ENCODE assay signal across 8 cellular contexts in the genomic region with DNA sequence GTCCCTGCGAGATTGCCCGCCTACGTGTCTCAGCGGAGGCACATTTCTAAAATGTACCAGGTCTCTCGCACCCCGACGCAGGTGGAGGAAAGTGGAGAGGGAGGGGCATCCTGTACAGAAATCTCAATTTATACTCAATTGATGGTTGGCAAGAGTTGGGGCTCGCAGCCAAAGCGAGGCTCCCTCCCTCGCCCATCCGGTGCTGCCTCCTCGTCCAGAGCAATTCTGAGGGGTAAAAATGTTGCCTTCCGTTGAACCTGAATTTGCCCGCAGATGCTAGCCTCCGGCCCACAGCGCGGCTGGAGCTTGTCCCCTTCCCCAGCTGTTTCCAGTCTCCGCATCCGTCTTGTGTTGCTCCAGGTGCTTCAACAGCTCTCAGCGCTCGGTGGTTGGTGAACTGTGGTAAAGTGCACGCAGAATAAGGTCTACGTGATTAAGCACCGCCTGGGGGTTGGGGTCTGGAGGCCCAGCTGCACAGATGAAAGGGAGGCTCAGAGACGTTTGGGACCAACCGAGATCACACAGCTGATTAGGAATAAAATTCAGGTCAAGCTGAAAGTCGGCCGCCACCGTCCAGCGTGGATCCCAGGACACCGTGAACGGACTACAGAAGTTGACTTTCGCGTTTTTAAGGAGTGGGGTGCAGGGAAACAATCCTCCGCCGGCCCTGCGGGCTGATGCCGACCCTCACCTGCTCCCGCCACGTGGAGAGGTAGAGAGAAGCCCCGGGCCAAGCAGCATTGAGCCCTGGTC. TPM values are rescaled to one million over a fixed set of nuclear protein-coding genes. Genes with fewer than 3 reads are reported as not detected.
DNase-seq lines count a peak whose midpoint lies in the region; ATAC-seq and TF ChIP-seq lines count a peak whose summit lies in the region.

No MANE protein-coding gene starts in this region.

- peaks cover 46% of the 10 kb centered on the region for H3K4me1 ChIP-seq in DOHH2 (ENCODE audit: control insufficient read depth, low read length)
- H3K4me1 ChIP-seq in HCT116 (ENCODE audit: control insufficient read depth in 1 of 2, insufficient read depth in 2 of 2, low read length in 2 of 2): peaks cover 9 to 25% of the 10 kb centered on the region in 2 experiments
- peaks cover 39% of the 10 kb centered on the region for H3K4me1 ChIP-seq in OCI-LY7 (ENCODE audit: insufficient read depth, low read length, poor library complexity, severe bottlenecking)

- H3K9me3 ChIP-seq in DOHH2 (ENCODE audit: control insufficient read depth, insufficient read depth, low read length) (no peaks in the 10 kb centered on the region), HCT116 (ENCODE audit: control insufficient read depth in 1 of 2, insufficient read depth in 1 of 2, low read depth in 1 of 2, low read length in 2 of 2) (no peaks in the 10 kb centered on the region), OCI-LY7 (ENCODE audit: low read length) (no peaks in the 10 kb centered on the region)

- no peak for DNase-seq in HCT116 (ENCODE audit: low read depth, low spot score)
- peak; percentile 86 for DNase-seq in OCI-LY7 (ENCODE audit: low spot score)
- DNase-seq in effector memory CD8-positive, alpha-beta T cell: peak in 2 of 3 experiments; percentile 16 to 43
- peak in 7 of 10 donors; percentile 18 to 73 (median 40) for DNase-seq in naive thymus-derived CD8-positive, alpha-beta T cell
- no peak for DNase-seq in GM13977 (ENCODE audit: low spot score)

- H3K27me3 ChIP-seq in DOHH2 (ENCODE audit: control insufficient read depth, low read length) (no peaks in the 10 kb centered on the region), HCT116 (ENCODE audit: insufficient read depth, low read length) (no peaks in the 10 kb centered on the region)

- H2AFZ ChIP-seq in HCT116 (ENCODE audit: low read depth, low read length, poor library complexity, severe bottlenecking) (no peak overlapping the region), OCI-LY7 (ENCODE audit: low read length) (peak overlapping the region; percentile 91)

- H3K79me2 ChIP-seq in DOHH2 (ENCODE audit: control insufficient read depth, low read length): peaks cover 42% of the 10 kb centered on the region
- H3K79me2 ChIP-seq in HCT116 (ENCODE audit: insufficient read depth, low read length): peaks cover 38% of the 10 kb centered on the region
- peaks cover 36% of the 10 kb centered on the region for H3K79me2 ChIP-seq in OCI-LY7 (ENCODE audit: insufficient read depth, low read depth, low read length)

- H3K4me1 Mint-ChIP-seq in effector memory CD8-positive, alpha-beta T cell (ENCODE audit: low read depth in 2 of 2): peaks cover 32 to 38% of the 10 kb centered on the region in 2 donors
- H3K4me1 Mint-ChIP-seq in naive thymus-derived CD8-positive, alpha-beta T cell: peaks cover 19 to 43% (median 39%) of the 10 kb centered on the region in 4 donors

- no peak for TF ChIP-seq RAD21 in HCT116 (IDR thresholded peaks at IDR 0.05; ENCODE audit: low read depth)

- POLR2A ChIA-PET in HCT116 (lab: Charles Lee) (interaction anchor here (0.7 to 0.8 kb wide), 2 partner anchors 28 to 128 kb away, joined by 3 to 5 read pairs; no protein-coding TSS in a partner anchor), OCI-LY7 (lab: Charles Lee) (interaction anchor here (0.6 to 1.3 kb wide), 6 partner anchors 48 to 592 kb away, joined by 3 to 4 read pairs (median 3); no protein-coding TSS in a partner anchor)
- POLR2A ChIA-PET in naive thymus-derived CD8-positive, alpha-beta T cell (lab: Charles Lee): interaction anchor here (1.0 to 1.6 kb wide), 8 partner anchors 8 to 868 kb away, joined by 3 to 8 read pairs (median 6); partner anchors contain the start of genes FANCI, MRPL46 and MRPS11

- H4K20me1 ChIP-seq in DOHH2 (ENCODE audit: control insufficient read depth, insufficient read depth, low read depth, low read length): peaks cover 24% of the 10 kb centered on the region
- peaks cover 8% of the 10 kb centered on the region; the same call in 1 of the 2 replicates for H4K20me1 ChIP-seq in HCT116 (ENCODE audit: insufficient read depth)
- H4K20me1 ChIP-seq in OCI-LY7 (ENCODE audit: insufficient read depth, low read length): peaks cover 13% of the 10 kb centered on the region; the same call in 1 of the 2 replicates

- TF ChIP-seq CTCF in DOHH2 (IDR thresholded peaks at IDR 0.05; ENCODE audit: low read depth, low read length, poor library complexity, severe bottlenecking) (no peak), HCT116 (IDR thresholded peaks at IDR 0.05 in 2 of 3, conservative IDR thresholded peaks at IDR 0.05 in 1 of 3; ENCODE audit: borderline replicate concordance in 1 of 3, insufficient read depth in 1 of 3, low read depth in 2 of 3, low read length in 2 of 3) (no peak), OCI-LY7 (conservative IDR thresholded peaks at IDR 0.05; ENCODE audit: low read length) (no peak), GM13977 (IDR thresholded peaks at IDR 0.05; ENCODE audit: extremely low read depth, insufficient read depth, missing control alignments) (no peak)

- intact Hi-C loops in HCT116 (cut with micrococcal nuclease) (loop anchor here (1.0 to 2.0 kb wide), 2 partner anchors 57 to 92 kb away; partner anchors contain the start of gene FANCI), OCI-LY7 (cut with micrococcal nuclease; ENCODE audit: unreplicated experiment) (loop anchor here (2.0 kb wide), 1 partner anchor 241 kb away; no protein-coding TSS in a partner anchor)

- peaks cover 0 to 2% of the 10 kb centered on the region in 2 donors for H3K9me3 Mint-ChIP-seq in effector memory CD8-positive, alpha-beta T cell
- peaks cover 0 to 5% (median 0%) of the 10 kb centered on the region in 9 donors for H3K9me3 Mint-ChIP-seq in naive thymus-derived CD8-positive, alpha-beta T cell

- no peak for TF ChIP-seq POLR2A in HCT116 (IDR thresholded peaks at IDR 0.05; ENCODE audit: borderline replicate concordance, extremely low read depth, insufficient read depth, insufficient read length)

- H3K27ac Mint-ChIP-seq in effector memory CD8-positive, alpha-beta T cell: peak overlapping the region; percentile 100
- peak overlapping the region; percentile 87 to 100 (median 94) for H3K27ac Mint-ChIP-seq in naive thymus-derived CD8-positive, alpha-beta T cell

- H3K4me3 ChIP-seq in DOHH2 (ENCODE audit: low read length) (peak overlapping the region; percentile 75), HCT116 (replicated peaks in 1 of 2; ENCODE audit: low read depth in 1 of 2, low read length in 2 of 2) (peak overlapping the region; percentile 52 to 59), OCI-LY7 (ENCODE audit: low read depth, low read length, poor library complexity, severe bottlenecking) (peak overlapping the region; percentile 94)

- H3K36me3 Mint-ChIP-seq in effector memory CD8-positive, alpha-beta T cell (ENCODE audit: insufficient read depth): peaks cover 49% of the 10 kb centered on the region
- H3K36me3 Mint-ChIP-seq in naive thymus-derived CD8-positive, alpha-beta T cell: peaks cover 0 to 29% (median 11%) of the 10 kb centered on the region in 3 donors

- H3K36me3 ChIP-seq in DOHH2 (ENCODE audit: control insufficient read depth, low read length) (peaks cover 38% of the 10 kb centered on the region), HCT116 (ENCODE audit: control insufficient read depth in 1 of 2, insufficient read depth in 2 of 2, low read length in 2 of 2) (peaks cover 17 to 29% of the 10 kb centered on the region in 2 experiments; a peak in 3 of 4 replicates), OCI-LY7 (ENCODE audit: insufficient read depth, low read length) (peaks cover 30% of the 10 kb centered on the region)

- H3K27me3 Mint-ChIP-seq in effector memory CD8-positive, alpha-beta T cell: peaks cover 6 to 10% of the 10 kb centered on the region in 2 donors
- H3K27me3 Mint-ChIP-seq in naive thymus-derived CD8-positive, alpha-beta T cell: peaks cover 0 to 7% (median 1%) of the 10 kb centered on the region in 5 donors

- H3K27ac ChIP-seq in DOHH2 (ENCODE audit: low read depth, low read length) (peak overlapping the region; percentile 71), HCT116 (ENCODE audit: low read depth, low read length) (peak overlapping the region; percentile 52), OCI-LY7 (ENCODE audit: low read depth, low read length, poor library complexity, severe bottlenecking) (peak overlapping the region; percentile 72)

- in situ Hi-C loops in GM13977 (cut with MboI; ENCODE audit: low pct_unique_long_range_greater_than_20kb, low sequenced_read_pairs, unreplicated experiment): no loop called here

- RAD21 ChIA-PET in HCT116 (lab: Charles Lee; ENCODE audit: low non-redundant PET in 1 of 2, low total read pairs in 2 of 2, uncharacterized antibody in 2 of 2, unreplicated experiment in 2 of 2): interaction anchor here in 1 of 2 experiments (1.1 kb wide), 1 partner anchor 22 kb away, joined by 3 read pairs; no protein-coding TSS in a partner anchor

- peak overlapping the region; percentile 60 for H3K9ac ChIP-seq in HCT116 (ENCODE audit: low read length)

- CTCF ChIA-PET in HCT116 (lab: Charles Lee): interaction anchor here (1.6 to 1.8 kb wide), 3 partner anchors 21 to 129 kb away, joined by 5 to 7 read pairs (median 6); no protein-coding TSS in a partner anchor
- CTCF ChIA-PET in OCI-LY7 (lab: Charles Lee; ENCODE audit: unreplicated experiment): interaction anchor here (0.6 to 1.1 kb wide), 2 partner anchors 12 to 456 kb away, joined by 3 read pairs; no protein-coding TSS in a partner anchor

- peak overlapping the region; percentile 87 to 92 for H3K4me3 Mint-ChIP-seq in effector memory CD8-positive, alpha-beta T cell
- peak overlapping the region; percentile 88 to 97 (median 93) for H3K4me3 Mint-ChIP-seq in naive thymus-derived CD8-positive, alpha-beta T cell

- peaks cover 10% of the 10 kb centered on the region for H3F3A ChIP-seq in DOHH2 (ENCODE audit: control insufficient read depth, insufficient read depth)

- H3K9me2 ChIP-seq in DOHH2 (replicated peaks; ENCODE audit: control insufficient read depth, low read length) (no peaks in the 10 kb centered on the region), HCT116 (ENCODE audit: insufficient read depth) (no peaks in the 10 kb centered on the region), OCI-LY7 (ENCODE audit: insufficient read depth, low read length) (no peaks in the 10 kb centered on the region)

- ATAC-seq in HCT116 (no peak), GM21423 (IDR thresholded peaks at IDR 0.05; ENCODE audit: unreplicated experiment) (no peak), HG02763 (IDR thresholded peaks at IDR 0.05; ENCODE audit: unreplicated experiment) (no peak)
- ATAC-seq in effector memory CD8-positive, alpha-beta T cell (replicated peaks): peak; percentile 4
- ATAC-seq in naive thymus-derived CD8-positive, alpha-beta T cell: peak; percentile 7 to 31

- H3K4me2 ChIP-seq in DOHH2 (ENCODE audit: low read length) (peak overlapping the region; percentile 79), HCT116 (ENCODE audit: low read length) (peak overlapping the region; percentile 89), OCI-LY7 (ENCODE audit: low read length) (peak overlapping the region; percentile 71)

- BruUV-seq in HCT116 (replicated peaks; lab: Mats Ljungman, UMichigan): TSS peak; percentile 100
- TSS peak; percentile 98 for BruUV-seq in OCI-LY7 (replicated peaks; lab: Mats Ljungman, UMichigan)

RNA-seq across cellular contexts. Expression of gene POLG, which starts 0.8 kb away (rescaled TPM):
- total RNA-seq in HCT116 (2021; ENCODE audit: unreplicated experiment): 72.7 TPM
- 47.7 and 50.2 TPM in 2 replicates for polyA plus RNA-seq in HCT116 (2012)
- 78.3 and 80.2 TPM in 2 replicates for total RNA-seq in OCI-LY7 (2014; rRNA removed; shearing (Covaris generic))
- 91.6 and 93.7 TPM in 2 replicates for total RNA-seq in OCI-LY7 (2022)
- total RNA-seq in naive thymus-derived CD8-positive, alpha-beta T cell: 100 to 1,000 TPM; 128 to 130 TPM
- polyA plus RNA-seq in naive thymus-derived CD8-positive, alpha-beta T cell: 10 to 100 TPM; 29.9 to 54.5 (median 35.3) TPM

Comparison
In these comparisons a context has a peak if more than half of its experiments do, and no peak if none do; other contexts are left out.
1. ATAC-seq: peak in effector memory CD8-positive, alpha-beta T cell (single experiment) and naive thymus-derived CD8-positive, alpha-beta T cell (2 of 2); none in HCT116 (single experiment), GM21423 (single experiment) and HG02763 (single experiment).
2. DNase-seq: peak in OCI-LY7 (single experiment), effector memory CD8-positive, alpha-beta T cell (2 of 3) and naive thymus-derived CD8-positive, alpha-beta T cell (7 of 10); none in HCT116 (single experiment) and GM13977 (single experiment).
3. Peak in every context shown above with its lines, with median percentiles within 50 percentile points of each other: H3K27ac ChIP-seq, H3K4me2 ChIP-seq and H3K4me3 ChIP-seq.